Comparison of ENCODE assay signal across 25 cellular contexts in the genomic region with DNA sequence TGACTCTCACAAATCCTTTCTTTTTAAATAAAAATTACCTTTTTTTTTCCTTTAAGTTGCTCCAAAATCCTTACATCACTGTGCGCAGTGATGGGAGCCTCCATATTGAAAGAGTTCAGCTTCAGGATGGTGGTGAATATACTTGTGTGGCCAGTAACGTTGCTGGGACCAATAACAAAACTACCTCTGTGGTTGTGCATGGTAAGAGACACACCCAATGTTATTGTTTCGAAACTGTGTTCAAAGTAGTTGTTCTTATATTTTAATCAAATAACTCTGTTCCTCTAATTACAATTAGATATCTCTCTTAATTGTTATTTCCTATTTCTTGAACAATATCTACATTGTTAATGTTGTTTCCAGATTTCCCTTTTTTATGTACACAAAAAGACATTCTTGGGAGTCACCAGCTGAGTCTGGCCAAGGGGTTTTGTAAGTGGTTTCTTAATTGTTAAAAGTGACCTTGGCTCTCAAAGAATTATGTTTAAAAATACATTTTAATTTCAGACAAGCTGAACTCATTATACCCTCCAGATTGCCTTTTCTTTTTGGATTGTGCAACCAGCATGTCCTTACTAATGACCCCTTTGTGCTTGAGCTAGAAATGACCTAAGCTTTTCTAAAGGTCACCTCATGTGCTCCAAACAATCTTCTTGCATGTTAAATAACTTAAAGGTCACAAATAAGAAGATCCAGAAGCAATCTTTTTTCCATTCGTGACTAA.
DNase-seq lines count a peak whose midpoint lies in the region; ATAC-seq and TF ChIP-seq lines count a peak whose summit lies in the region.
"Had no signal": no experiment of that assay in that cellular context is flagged by ENCODE, and none has a peak within 500 bp of the region (broad histone marks: within the 10 kb centered on the region; RNA-seq: fewer than 3 reads in every experiment).

No MANE protein-coding gene starts in this region.

- peak; percentile 93 for ATAC-seq in Right ventricle myocardium superior (ENCODE audit: poor library complexity)
- peak; percentile 90 for ATAC-seq in left ventricle myocardium superior
- no peak for ATAC-seq in HG03521 (IDR thresholded peaks at IDR 0.05; ENCODE audit: unreplicated experiment)
- ATAC-seq: pancreas; stimulated activated naive CD8-positive, alpha-beta T cell treated with anti-CD3 and anti-CD28 coated beads, Interleukin-15, amount 100 ng/mL, for 72 hours; T-helper 17 cell had no signal

- DNase-seq in Right ventricle myocardium superior = no peak
- no peak for DNase-seq in right atrium auricular region (ENCODE audit: low spot score)
- peak; percentile 84 for DNase-seq in fibroblast of gingiva (ENCODE audit: low read depth)
- no peak for DNase-seq in left ventricle myocardium superior
- no peak for DNase-seq in DMS153 (lab: John Stamatoyannopoulos, UW)
- DNase-seq in T-helper 1 cell = no peak
- DNase-seq: activated effector memory CD4-positive, alpha-beta T cell treated with anti-CD3 and anti-CD28 coated beads, Interleukin-2, amount 50 U/mL, for 16 hours; activated naive CD8-positive, alpha-beta T cell treated with anti-CD3 and anti-CD28 coated beads for 36 hours; activated T-cell treated with anti-CD3 and anti-CD28 coated beads, Interleukin-2, amount 50 U/mL, for 24 hours; CD4-positive, alpha-beta T cell; central memory CD4-positive, alpha-beta T cell; EL; erythroblast; NCI-H146; NCI-H748 treated with DMSO at 0.1 percent for 48 hours; pancreas; RPMI8226; spleen; stimulated activated CD4-positive, alpha-beta T cell treated with anti-CD3 and anti-CD28 coated beads, Interleukin-2, amount 100 ng/mL, for 24 hours; stimulated activated naive CD8-positive, alpha-beta T cell treated with anti-CD3 and anti-CD28 coated beads, Interleukin-15, amount 100 ng/mL, for 72 hours; T-helper 17 cell; uterus had no signal

- H3K9me3 ChIP-seq in right atrium auricular region (no peaks in the 10 kb centered on the region), subcutaneous abdominal adipose tissue (ENCODE audit: control insufficient read depth in 5 of 5, low read length in 5 of 5) (no peaks in the 10 kb centered on the region)
- H3K9me3 ChIP-seq: pancreas, spleen, uterus had no signal

- H3K4me3 ChIP-seq in right atrium auricular region = no peak overlapping the region
- H3K4me3 ChIP-seq in subcutaneous abdominal adipose tissue (ENCODE audit: low read depth in 1 of 5, low read length in 5 of 5) = no peak overlapping the region
- H3K4me3 ChIP-seq: pancreas, SK-N-MC, spleen, uterus had no signal

- no peak overlapping the region for H3K27ac ChIP-seq in right atrium auricular region
- peak overlapping the region; percentile 15 for H3K27ac ChIP-seq in subcutaneous abdominal adipose tissue (ENCODE audit: low read depth, low read length)
- H3K27ac ChIP-seq: pancreas, SK-N-MC, uterus had no signal

- H3K4me1 ChIP-seq in right atrium auricular region (peaks cover 0 to 6% of the 10 kb centered on the region in 2 donors), subcutaneous abdominal adipose tissue (ENCODE audit: control insufficient read depth in 5 of 5, insufficient read depth in 5 of 5, low read length in 5 of 5) (peaks cover 0 to 17% (median 0%) of the 10 kb centered on the region in 5 donors)
- H3K4me1 ChIP-seq: pancreas, uterus had no signal

- H3K36me3 ChIP-seq in right atrium auricular region (no peaks in the 10 kb centered on the region), subcutaneous abdominal adipose tissue (ENCODE audit: control insufficient read depth in 5 of 5, insufficient read depth in 5 of 5, low read length in 5 of 5) (peaks cover 0 to 4% (median 0%) of the 10 kb centered on the region in 5 donors)
- H3K36me3 ChIP-seq: pancreas, spleen, uterus had no signal

- no peak for TF ChIP-seq CTCF in right atrium auricular region (IDR thresholded peaks at IDR 0.05)

- intact Hi-C loops in Right ventricle myocardium superior (cut with DNase I) (no loop called here), left ventricle myocardium superior (cut with micrococcal nuclease) (no loop called here)

- no peak overlapping the region for H3K9ac ChIP-seq in subcutaneous abdominal adipose tissue (ENCODE audit: low read length in 5 of 5)

- H3K27me3 ChIP-seq in right atrium auricular region (no peaks in the 10 kb centered on the region), subcutaneous abdominal adipose tissue (ENCODE audit: control insufficient read depth in 5 of 5, insufficient read depth in 4 of 5, low read length in 5 of 5) (no peaks in the 10 kb centered on the region)
- H3K27me3 ChIP-seq: pancreas, spleen, uterus had no signal
